In genomic region chr11:93652679-93653078, GRCh38 we compare ENCODE assay signal across 14 cellular contexts.
"Had no signal": no experiment of that assay in that cellular context is flagged by ENCODE, and none has a peak within 500 bp of the region (broad histone marks: within the 10 kb centered on the region; RNA-seq: fewer than 3 reads in every experiment).

No MANE protein-coding gene starts in this region.

- H3K4me3 ChIP-seq: ascending aorta, breast epithelium, coronary artery, sigmoid colon had no signal

- H3K9me3 ChIP-seq: ascending aorta, breast epithelium, sigmoid colon had no signal

- H3K36me3 Mint-ChIP-seq: mesothelial cell of epicardium; stimulated activated naive B cell treated with anti-CD40 and anti-IgM and Interleukin-4, amounts not matched to agents 10 μg/mL and 1 μg/mL and 100 μg/mL, for 72 hours had no signal

- H3K9me3 Mint-ChIP-seq: activated CD4-positive, alpha-beta T cell treated with anti-CD3 and anti-CD28 coated beads, Interleukin-2, amount 10 ng/mL, durations not matched to agents 7 days and 5 days; activated T-cell treated with anti-CD3 and anti-CD28 coated beads, Interleukin-2, amount 50 U/mL, for 4 hours; mesothelial cell of epicardium; nephron progenitor cell; stimulated activated naive B cell treated with anti-CD40 and anti-IgM and Interleukin-4, amounts not matched to agents 10 μg/mL and 1 μg/mL and 100 μg/mL, for 72 hours had no signal

- H3K4me3 Mint-ChIP-seq: activated CD4-positive, alpha-beta T cell treated with anti-CD3 and anti-CD28 coated beads, Interleukin-2, amount 10 ng/mL, durations not matched to agents 7 days and 5 days; activated CD8-positive, alpha-beta T cell treated with anti-CD3 and anti-CD28 coated beads, Interleukin-2, amount 10 ng/mL, durations not matched to agents 7 days and 5 days; activated T-cell treated with anti-CD3 and anti-CD28 coated beads, Interleukin-2, amount 50 U/mL, for 4 hours; mesothelial cell of epicardium; nephron progenitor cell; stimulated activated naive B cell treated with anti-CD40 and anti-IgM and Interleukin-4, amounts not matched to agents 10 μg/mL and 1 μg/mL and 100 μg/mL, for 72 hours had no signal

- ATAC-seq: activated CD8-positive, alpha-beta T cell treated with anti-CD3 and anti-CD28 coated beads, Interleukin-2, amount 10 ng/mL, durations not matched to agents 7 days and 5 days; activated T-cell treated with anti-CD3 and anti-CD28 coated beads, Interleukin-2, amount 50 U/mL, for 4 hours; stimulated activated naive B cell treated with anti-CD40 and anti-IgM and Interleukin-4, amounts not matched to agents 10 μg/mL and 1 μg/mL and 100 μg/mL, for 72 hours had no signal

- H3K4me1 ChIP-seq: ascending aorta, breast epithelium, sigmoid colon had no signal

- H3K27ac ChIP-seq: ascending aorta, breast epithelium, coronary artery, sigmoid colon had no signal

- H3K36me3 ChIP-seq: ascending aorta, breast epithelium, sigmoid colon had no signal

- H3K27ac Mint-ChIP-seq: activated CD4-positive, alpha-beta T cell treated with anti-CD3 and anti-CD28 coated beads, Interleukin-2, amount 10 ng/mL, durations not matched to agents 7 days and 5 days; activated CD8-positive, alpha-beta T cell treated with anti-CD3 and anti-CD28 coated beads, Interleukin-2, amount 10 ng/mL, durations not matched to agents 7 days and 5 days; mesothelial cell of epicardium; nephron progenitor cell; stimulated activated naive B cell treated with anti-CD40 and anti-IgM and Interleukin-4, amounts not matched to agents 10 μg/mL and 1 μg/mL and 100 μg/mL, for 72 hours had no signal

- H3K4me1 Mint-ChIP-seq: nephron progenitor cell; stimulated activated naive B cell treated with anti-CD40 and anti-IgM and Interleukin-4, amounts not matched to agents 10 μg/mL and 1 μg/mL and 100 μg/mL, for 72 hours had no signal

- DNase-seq: activated CD4-positive, CD25-positive, alpha-beta regulatory T cell; activated effector memory CD4-positive, alpha-beta T cell treated with anti-CD3 and anti-CD28 coated beads, Interleukin-2, amount 50 U/mL, for 16 hours; kidney; occipital lobe; sigmoid colon; stimulated activated naive B cell treated with anti-CD40 and anti-IgM and Interleukin-4, amounts not matched to agents 10 μg/mL and 1 μg/mL and 100 μg/mL, for 72 hours had no signal
